13 cellular contexts compared by ENCODE assay signal in the genomic region with DNA sequence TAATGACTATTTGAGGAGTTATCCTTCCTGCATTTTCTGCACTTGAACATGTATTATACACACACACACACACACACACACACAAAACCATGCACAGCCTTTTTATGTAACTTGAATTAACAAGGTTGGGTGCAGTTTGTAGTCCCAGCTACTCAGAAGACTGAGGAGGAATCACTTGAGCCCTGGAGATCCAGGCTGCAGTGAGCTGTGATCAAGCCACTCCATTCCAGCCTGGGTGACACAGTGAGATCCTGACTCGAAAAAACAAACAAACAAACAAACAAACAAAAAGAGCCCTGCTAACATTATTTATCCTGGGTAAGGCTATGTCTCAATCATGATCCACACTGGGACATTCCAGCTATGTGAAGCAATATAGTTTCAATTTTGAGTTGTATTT.
"Had no signal": no experiment of that assay in that cellular context is flagged by ENCODE, and none has a peak within 500 bp of the region (broad histone marks: within the 10 kb centered on the region; RNA-seq: fewer than 3 reads in every experiment).

No MANE protein-coding gene starts in this region.

- H3K27ac ChIP-seq: gastrocnemius medialis had no signal

- H3K27me3 ChIP-seq: gastrocnemius medialis, heart right ventricle, sigmoid colon, uterus had no signal

- H3K9me3 ChIP-seq: gastrocnemius medialis, heart right ventricle, sigmoid colon, uterus had no signal

- H3K4me1 ChIP-seq: gastrocnemius medialis, uterus had no signal

- H3K4me3 ChIP-seq: gastrocnemius medialis, heart right ventricle, sigmoid colon had no signal

- H3K36me3 ChIP-seq: gastrocnemius medialis, heart right ventricle, sigmoid colon, uterus had no signal

- ATAC-seq: activated CD8-positive, alpha-beta T cell treated with anti-CD3 and anti-CD28 coated beads for 36 hours; gastrocnemius medialis had no signal

- DNase-seq: activated CD4-positive, alpha-beta T cell treated with anti-CD3 and anti-CD28 coated beads for 1 hour; activated CD8-positive, alpha-beta memory T cell treated with anti-CD3 and anti-CD28 coated beads, Interleukin-2, amount 50 U/mL, for 4 hours; activated CD8-positive, alpha-beta T cell treated with anti-CD3 and anti-CD28 coated beads for 36 hours; activated naive CD4-positive, alpha-beta T cell; gastrocnemius medialis; heart right ventricle; kidney; left ventricle myocardium superior; sigmoid colon; stimulated activated CD4-positive, alpha-beta T cell treated with anti-CD3 and anti-CD28 coated beads, Interleukin-2, amount 100 ng/mL, for 48 hours; stimulated activated naive CD4-positive, alpha-beta T cell treated with Interleukin-2 at 50 U/mL for 16 hours; SW 1271 had no signal

- FAIRE-seq: kidney had no signal
